16 cellular contexts compared by ENCODE assay signal in the genomic region with DNA sequence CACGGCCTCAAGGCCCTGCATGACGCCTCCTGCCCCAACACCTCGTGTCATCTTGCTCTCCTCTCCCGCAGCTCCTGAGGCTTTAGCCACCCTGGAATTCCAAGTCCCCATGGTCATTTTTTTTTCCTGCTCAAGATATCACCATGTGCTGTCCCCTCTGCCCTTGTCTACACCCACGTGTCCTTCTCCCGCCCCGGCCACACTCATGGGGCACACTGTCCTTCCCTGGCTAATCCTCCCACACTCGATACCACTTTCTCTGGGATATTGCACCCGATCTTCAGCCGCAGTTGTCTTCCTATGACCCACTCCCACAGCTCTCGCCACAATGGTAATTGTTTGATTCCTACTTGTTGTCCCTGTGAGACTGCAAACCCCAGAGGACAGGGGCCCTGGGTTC. TPM values are rescaled to one million over a fixed set of nuclear protein-coding genes. Genes with fewer than 3 reads are reported as not detected.
A peak's percentile ranks its signal among the peaks of the same experiment; 100 is the strongest.
DNase-seq lines count a peak whose midpoint lies in the region; ATAC-seq and TF ChIP-seq lines count a peak whose summit lies in the region.
"Had no signal": no experiment of that assay in that cellular context is flagged by ENCODE, and none has a peak within 500 bp of the region (broad histone marks: within the 10 kb centered on the region; RNA-seq: fewer than 3 reads in every experiment).

No MANE protein-coding gene starts in this region.

- H3K4me3 ChIP-seq in heart left ventricle (no peak overlapping the region), right cardiac atrium (ENCODE audit: low read length) (no peak overlapping the region)
- H3K4me3 ChIP-seq: SJCRH30 had no signal

- POLR2A ChIA-PET in WTC11 (lab: Charles Lee) = no interaction called here
- POLR2A ChIA-PET in activated CD8-positive, alpha-beta T cell treated with anti-CD3 and anti-CD28 coated beads, Interleukin-2, amount 10 ng/mL, durations not matched to agents 7 days and 5 days (lab: Charles Lee) = no interaction called here

- no peak for TF ChIP-seq POLR2A in heart left ventricle (IDR thresholded peaks at IDR 0.05)

- H3K4me1 Mint-ChIP-seq in WTC11 (peaks cover 21% of the 10 kb centered on the region), neural crest cell (peaks cover 3% of the 10 kb centered on the region)
- H3K4me1 Mint-ChIP-seq in activated CD8-positive, alpha-beta T cell treated with anti-CD3 and anti-CD28 coated beads, Interleukin-2, amount 10 ng/mL, durations not matched to agents 7 days and 5 days (ENCODE audit: low read depth) = peaks cover 7% of the 10 kb centered on the region

- CTCF ChIA-PET in WTC11 (lab: Charles Lee) = no interaction called here
- CTCF ChIA-PET in activated CD8-positive, alpha-beta T cell treated with anti-CD3 and anti-CD28 coated beads, Interleukin-2, amount 10 ng/mL, durations not matched to agents 7 days and 5 days (lab: Charles Lee) = no interaction called here

- peaks cover 0 to 20% (median 4%) of the 10 kb centered on the region in 12 donors for H3K4me1 ChIP-seq in heart left ventricle
- no peaks in the 10 kb centered on the region for H3K4me1 ChIP-seq in right cardiac atrium (ENCODE audit: control insufficient read depth, insufficient read depth, low read length)

- H3K36me3 Mint-ChIP-seq in WTC11 (no peaks in the 10 kb centered on the region), neural crest cell (ENCODE audit: low read depth) (no peaks in the 10 kb centered on the region)
- no peaks in the 10 kb centered on the region for H3K36me3 Mint-ChIP-seq in activated CD8-positive, alpha-beta T cell treated with anti-CD3 and anti-CD28 coated beads, Interleukin-2, amount 10 ng/mL, durations not matched to agents 7 days and 5 days (ENCODE audit: low read depth)
- H3K36me3 Mint-ChIP-seq: CD4-positive, alpha-beta memory T cell had no signal

- intact Hi-C loops in heart left ventricle (cut with DNase I) (loop anchor here in 1 of 10 donors (5.0 kb wide), 1 partner anchor 382 kb away; no protein-coding TSS in a partner anchor), right cardiac atrium (cut with DNase I) (loop anchor here in 2 of 4 donors (5.0 kb wide), 2 partner anchors 382 to 387 kb away; no protein-coding TSS in a partner anchor)

- ATAC-seq in heart left ventricle (peak; percentile 11 to 54 (median 42)), right cardiac atrium (no peak), WTC11 (no peak)
- ATAC-seq in activated CD8-positive, alpha-beta T cell treated with anti-CD3 and anti-CD28 coated beads, Interleukin-2, amount 10 ng/mL, durations not matched to agents 7 days and 5 days = no peak
- ATAC-seq: PC-3 had no signal

- H3K27ac Mint-ChIP-seq in WTC11 (peak overlapping the region; percentile 1; the same call in 1 of the 2 replicates), neural crest cell (ENCODE audit: unreplicated experiment) (peak overlapping the region; percentile 16)
- no peak overlapping the region for H3K27ac Mint-ChIP-seq in activated CD8-positive, alpha-beta T cell treated with anti-CD3 and anti-CD28 coated beads, Interleukin-2, amount 10 ng/mL, durations not matched to agents 7 days and 5 days

- H3K36me3 ChIP-seq in heart left ventricle = no peaks in the 10 kb centered on the region
- H3K36me3 ChIP-seq: SJCRH30 had no signal

- H3K9me3 Mint-ChIP-seq in WTC11 = no peaks in the 10 kb centered on the region
- H3K9me3 Mint-ChIP-seq in neural crest cell = no peaks in the 10 kb centered on the region
- H3K9me3 Mint-ChIP-seq in activated CD8-positive, alpha-beta T cell treated with anti-CD3 and anti-CD28 coated beads, Interleukin-2, amount 10 ng/mL, durations not matched to agents 7 days and 5 days (ENCODE audit: insufficient read depth) = no peaks in the 10 kb centered on the region
- H3K9me3 Mint-ChIP-seq: CD4-positive, alpha-beta memory T cell had no signal

- H3K27me3 Mint-ChIP-seq in WTC11 (ENCODE audit: low read depth) (no peaks in the 10 kb centered on the region), neural crest cell (ENCODE audit: low read depth) (no peaks in the 10 kb centered on the region)
- peaks cover 26% of the 10 kb centered on the region for H3K27me3 Mint-ChIP-seq in activated CD8-positive, alpha-beta T cell treated with anti-CD3 and anti-CD28 coated beads, Interleukin-2, amount 10 ng/mL, durations not matched to agents 7 days and 5 days (ENCODE audit: low read depth)

- H3K9me3 ChIP-seq in heart left ventricle (no peaks in the 10 kb centered on the region), right cardiac atrium (ENCODE audit: control insufficient read depth, low read length) (no peaks in the 10 kb centered on the region)
- H3K9me3 ChIP-seq: SJCRH30 had no signal

- no peak for TF ChIP-seq CTCF in heart left ventricle (IDR thresholded peaks at IDR 0.05)
- TF ChIP-seq CTCF in WTC11 (IDR thresholded peaks at IDR 0.05) = no peak
- no peak for TF ChIP-seq CTCF in neural crest cell (conservative IDR thresholded peaks at IDR 0.05)

- H3K27ac ChIP-seq in heart left ventricle (peak overlapping the region in 6 of 12 donors; percentile 6 to 66 (median 55)), right cardiac atrium (ENCODE audit: low read length) (no peak overlapping the region)
- H3K27ac ChIP-seq: RWPE1, SJCRH30 had no signal

- H3K4me3 Mint-ChIP-seq in WTC11 (no peak overlapping the region), neural crest cell (no peak overlapping the region)
- no peak overlapping the region for H3K4me3 Mint-ChIP-seq in activated CD8-positive, alpha-beta T cell treated with anti-CD3 and anti-CD28 coated beads, Interleukin-2, amount 10 ng/mL, durations not matched to agents 7 days and 5 days
- H3K4me3 Mint-ChIP-seq: CD4-positive, alpha-beta memory T cell had no signal

- no peaks in the 10 kb centered on the region for H3K27me3 ChIP-seq in heart left ventricle
- no peaks in the 10 kb centered on the region for H3K27me3 ChIP-seq in right cardiac atrium (ENCODE audit: control insufficient read depth, insufficient read depth)
- H3K27me3 ChIP-seq: SJCRH30 had no signal

- no peak for DNase-seq in heart left ventricle
- no peak for DNase-seq in right cardiac atrium
- no peak for DNase-seq in WTC11 (ENCODE audit: low spot score)
- DNase-seq in neural crest cell (ENCODE audit: low read depth, low spot score) = no peak
- DNase-seq in NCI-H2107 (lab: John Stamatoyannopoulos, UW) = no peak
- no peak for DNase-seq in activated CD8-positive, alpha-beta T cell treated with anti-CD3 and anti-CD28 coated beads, Interleukin-2, amount 10 ng/mL, durations not matched to agents 7 days and 5 days
- DNase-seq in C1 segment of cervical spinal cord (lab: John Stamatoyannopoulos, UW) = no peak
- DNase-seq: CD4-positive, alpha-beta memory T cell; DMS79 treated with DMSO at 0.1 percent for 48 hours; Karpas-422; NCI-H1417 treated with DMSO at 0.1 percent for 48 hours; NCI-H187 treated with DMSO at 0.1 percent for 48 hours; NCI-H345; PC-3; SJCRH30 had no signal

- 76 to 85% (median 78%) methylated on average over 11 of the region's 11 CpGs for WGBS in heart left ventricle, 4 donors
- WGBS in right cardiac atrium = 85% methylated on average over 11 of the region's 11 CpGs

TF ChIP-seq in WTC11, 78 proteins besides CTCF, POLR2A, EP300 and RAD21:
- TF ChIP-seq TEAD1 (CRISPR knock-in tag; IDR thresholded peaks at IDR 0.05) = no peak
- no peak for TF ChIP-seq CREM (CRISPR knock-in tag; IDR thresholded peaks at IDR 0.05)
- no peak for TF ChIP-seq FOXK1 (CRISPR knock-in tag; IDR thresholded peaks at IDR 0.05)
- no peak for TF ChIP-seq TP53 (CRISPR knock-in tag; IDR thresholded peaks at IDR 0.05)

RNA-seq across cellular contexts. Expression of a gene that starts 29.7 kb away (rescaled TPM):
- total RNA-seq in heart left ventricle (100 to 1,000 TPM in 4 of 9 donors, 10 to 100 TPM in 5; 69.3 to 114 (median 94.8) TPM), right cardiac atrium (10 to 100 TPM; 61.0 to 67.5 (median 62.9) TPM), WTC11 (2021) (8.6 to 10.3 TPM (median 10.1 TPM) in 3 replicates), neural crest cell (23.3 and 29.9 TPM in 2 replicates)
- polyA plus RNA-seq in heart left ventricle (10 to 100 TPM; 45.3 to 83.2 TPM), right cardiac atrium (40.1 TPM)
- total RNA-seq in activated CD8-positive, alpha-beta T cell treated with anti-CD3 and anti-CD28 coated beads, Interleukin-2, amount 10 ng/mL, durations not matched to agents 7 days and 5 days = 10 to 100 TPM; 75.5 to 77.8 TPM

Comparison
In these comparisons a context has a peak if more than half of its experiments do, and no peak if none do; other contexts are left out.
1. ATAC-seq: peak in heart left ventricle (4 of 4); none in right cardiac atrium (0 of 2), WTC11 (single experiment) and activated CD8-positive, alpha-beta T cell treated with anti-CD3 and anti-CD28 coated beads, Interleukin-2, amount 10 ng/mL, durations not matched to agents 7 days and 5 days (single experiment).